Comparison of ENCODE assay signal across 16 cellular contexts in genomic region chr6:169923468-169924464, GRCh38.
DNase-seq lines count a peak whose midpoint lies in the region; ATAC-seq and TF ChIP-seq lines count a peak whose summit lies in the region.
"Had no signal": no experiment of that assay in that cellular context is flagged by ENCODE, and none has a peak within 500 bp of the region (broad histone marks: within the 10 kb centered on the region; RNA-seq: fewer than 3 reads in every experiment).

No MANE protein-coding gene starts in this region.

- POLR2A ChIA-PET in IMR-90 (lab: Charles Lee; ENCODE audit: unreplicated experiment) = no interaction called here

- no peak overlapping the region for H2AK5ac ChIP-seq in IMR-90 (ENCODE audit: low read depth, low read length)

- WGBS in IMR-90 (ENCODE audit: extremely low coverage in 2 of 2, insufficient read length in 1 of 2), 2 experiments = 67% methylated on average over 6 of the region's 6 CpGs; no CpG with 5 or more reads in 1 of the 2 experiments

- peaks cover 15% of the 10 kb centered on the region for H3K27me3 Mint-ChIP-seq in activated T-cell treated with anti-CD3 and anti-CD28 coated beads, Interleukin-2, amount 50 U/mL, for 72 hours (ENCODE audit: low read depth)
- H3K27me3 Mint-ChIP-seq in immature natural killer cell (ENCODE audit: low read depth in 3 of 3) = peaks cover 12 to 23% (median 16%) of the 10 kb centered on the region in 3 donors

- no peak overlapping the region for H3K18ac ChIP-seq in IMR-90 (ENCODE audit: low read depth, low read length)

- no peak overlapping the region for H3K27ac ChIP-seq in IMR-90 (ENCODE audit: insufficient read depth, low read length)
- H3K27ac ChIP-seq: HL-60 had no signal

- H3K4me1 ChIP-seq in IMR-90 (ENCODE audit: control insufficient read depth, insufficient read depth, low read length) = no peaks in the 10 kb centered on the region

- dilution Hi-C loops in IMR-90 (cut with HindIII; ENCODE audit: low sequenced_read_pairs, unreplicated experiment) = no loop called here

- no peak overlapping the region for H4K8ac ChIP-seq in IMR-90 (ENCODE audit: low read depth in 2 of 2, low read length in 2 of 2)

- no peak overlapping the region for H3K4me3 Mint-ChIP-seq in activated T-cell treated with anti-CD3 and anti-CD28 coated beads, Interleukin-2, amount 50 U/mL, for 72 hours
- no peak overlapping the region for H3K4me3 Mint-ChIP-seq in immature natural killer cell
- H3K4me3 Mint-ChIP-seq: B cell; CD4-positive, alpha-beta T cell had no signal

- no peak overlapping the region for H2AK9ac ChIP-seq in IMR-90 (replicated peaks; ENCODE audit: low read depth, low read length, poor library complexity)

- TF ChIP-seq RAD21 in IMR-90 (IDR thresholded peaks at IDR 0.05; ENCODE audit: low read length) = no peak

- H3K4ac ChIP-seq in IMR-90 (ENCODE audit: low read depth, low read length) = no peak overlapping the region

- peak overlapping the region; percentile 19 for H2BK5ac ChIP-seq in IMR-90 (ENCODE audit: low read depth, low read length, poor library complexity, severe bottlenecking)

- H3K36me3 ChIP-seq in IMR-90 (ENCODE audit: control insufficient read depth, insufficient read depth, low read length) = no peaks in the 10 kb centered on the region

- H3K4me3 ChIP-seq in IMR-90 (ENCODE audit: insufficient read depth, low read depth, low read length) = no peak overlapping the region

- peak; percentile 26 to 65 for ATAC-seq in activated T-cell treated with anti-CD3 and anti-CD28 coated beads, Interleukin-2, amount 50 U/mL, for 72 hours (replicated peaks in 1 of 2)
- ATAC-seq in IMR-90 (ENCODE audit: low read depth) (no peak), GM19328 (IDR thresholded peaks at IDR 0.05; ENCODE audit: unreplicated experiment) (no peak), HG03280 (IDR thresholded peaks at IDR 0.05; ENCODE audit: unreplicated experiment) (no peak)
- ATAC-seq: HCT116 had no signal

- peaks cover under 1 to 3% of the 10 kb centered on the region in 2 donors for H3K36me3 Mint-ChIP-seq in activated T-cell treated with anti-CD3 and anti-CD28 coated beads, Interleukin-2, amount 50 U/mL, for 72 hours (ENCODE audit: insufficient read depth in 2 of 2)
- H3K36me3 Mint-ChIP-seq in immature natural killer cell = peaks cover 0 to 5% (median 4%) of the 10 kb centered on the region in 3 donors

- no peaks in the 10 kb centered on the region for H3K9me1 ChIP-seq in IMR-90 (ENCODE audit: insufficient read depth, low read length)

- H3K14ac ChIP-seq in IMR-90 (replicated peaks; ENCODE audit: low read depth, low read length) = no peak overlapping the region

- H2BK20ac ChIP-seq in IMR-90 (ENCODE audit: low read depth, low read length) = no peak overlapping the region

- no peaks in the 10 kb centered on the region for H4K20me1 ChIP-seq in IMR-90 (ENCODE audit: insufficient read depth, low read length)

- H3K27me3 ChIP-seq in IMR-90 (ENCODE audit: control insufficient read depth, insufficient read depth, low read length) = no peaks in the 10 kb centered on the region

- H2BK15ac ChIP-seq in IMR-90 (ENCODE audit: low read depth, low read length) = no peak overlapping the region

- no peaks in the 10 kb centered on the region for H3K79me1 ChIP-seq in IMR-90 (ENCODE audit: low read depth in 1 of 2, low read length in 2 of 2)

- no peak overlapping the region for H2BK120ac ChIP-seq in IMR-90 (ENCODE audit: low read depth, low read length)

- intact Hi-C loops in IMR-90 (cut with micrococcal nuclease) = no loop called here

- no peak overlapping the region for H4K91ac ChIP-seq in IMR-90 (ENCODE audit: insufficient read depth, low read depth, low read length)

- H3K23ac ChIP-seq in IMR-90 (ENCODE audit: low read depth, low read length) = no peak overlapping the region

- DNase-seq in activated T-cell treated with anti-CD3 and anti-CD28 coated beads, Interleukin-2, amount 50 U/mL, for 72 hours = no peak
- DNase-seq in activated T-cell treated with anti-CD3 and anti-CD28 coated beads, Interleukin-2, amount 50 U/mL, for 48 hours = no peak
- DNase-seq in IMR-90 (no peak), immature natural killer cell (peak in 2 of 3 donors; percentile 37 to 40), NCI-H69 (lab: John Stamatoyannopoulos, UW) (no peak)
- DNase-seq: 8988T; C1 segment of cervical spinal cord; CD4-positive, alpha-beta T cell; DMS79 treated with DMSO at 0.1 percent for 48 hours; EL; KG1 had no signal

- H3K4me2 ChIP-seq in IMR-90 (ENCODE audit: low read depth, low read length) = no peak overlapping the region

- peaks cover 49% of the 10 kb centered on the region for H3K9me3 ChIP-seq in IMR-90 (ENCODE audit: control insufficient read depth, insufficient read depth, low read length)

- peaks cover 4 to 5% of the 10 kb centered on the region in 2 donors for H3K9me3 Mint-ChIP-seq in activated T-cell treated with anti-CD3 and anti-CD28 coated beads, Interleukin-2, amount 50 U/mL, for 72 hours
- peaks cover 0 to 5% (median 0%) of the 10 kb centered on the region in 6 donors for H3K9me3 Mint-ChIP-seq in immature natural killer cell
- H3K9me3 Mint-ChIP-seq: CD4-positive, alpha-beta T cell had no signal

- CTCF ChIA-PET in IMR-90 (lab: Yijun Ruan, JAX) = no interaction called here

- H3K9ac ChIP-seq in IMR-90 (ENCODE audit: low read depth, low read length) = no peak overlapping the region

- H3K56ac ChIP-seq in IMR-90 (ENCODE audit: extremely low read depth, insufficient read depth, low read length) = no peak overlapping the region

- no peak overlapping the region for H4K5ac ChIP-seq in IMR-90 (ENCODE audit: low read depth, low read length)

- peaks cover 5% of the 10 kb centered on the region for H3K4me1 Mint-ChIP-seq in activated T-cell treated with anti-CD3 and anti-CD28 coated beads, Interleukin-2, amount 50 U/mL, for 72 hours (ENCODE audit: low read depth)
- H3K4me1 Mint-ChIP-seq in immature natural killer cell = peaks cover 12 to 14% of the 10 kb centered on the region in 2 donors
- H3K4me1 Mint-ChIP-seq: B cell had no signal

- no peak for TF ChIP-seq CTCF in IMR-90 (conservative IDR thresholded peaks at IDR 0.05; ENCODE audit: low read depth, low read length)

- BruUV-seq in IMR-90 (replicated peaks; lab: Mats Ljungman, UMichigan) = no TSS peak

- in situ Hi-C loops in IMR-90 (cut with MboI; ENCODE audit: low sequenced_read_pairs) = no loop called here

- no peak overlapping the region for H2AFZ ChIP-seq in IMR-90 (replicated peaks; ENCODE audit: low read length, poor library complexity)

- TF ChIP-seq POLR2A in IMR-90 (IDR thresholded peaks at IDR 0.05; ENCODE audit: low read depth, low read length) = no peak

- H3K27ac Mint-ChIP-seq in activated T-cell treated with anti-CD3 and anti-CD28 coated beads, Interleukin-2, amount 50 U/mL, for 72 hours = no peak overlapping the region
- H3K27ac Mint-ChIP-seq in immature natural killer cell = no peak overlapping the region
- H3K27ac Mint-ChIP-seq: B cell; CD4-positive, alpha-beta T cell had no signal

TF ChIP-seq in IMR-90, 13 proteins besides CTCF, POLR2A, EP300 and RAD21:
- TF ChIP-seq CHD1 (IDR thresholded peaks at IDR 0.05; ENCODE audit: low read depth, low read length) (no peak), CEBPB (IDR thresholded peaks at IDR 0.05; ENCODE audit: low read depth, low read length) (no peak), RCOR1 (IDR thresholded peaks at IDR 0.05; ENCODE audit: insufficient replicate concordance, low read length) (no peak)

Comparison
In these comparisons a context has a peak if more than half of its experiments do, and no peak if none do; other contexts are left out.
1. ATAC-seq: peak in activated T-cell treated with anti-CD3 and anti-CD28 coated beads, Interleukin-2, amount 50 U/mL, for 72 hours (2 of 2); none in IMR-90 (single experiment), GM19328 (single experiment) and HG03280 (single experiment).
2. DNase-seq: peak in immature natural killer cell (2 of 3); none in activated T-cell treated with anti-CD3 and anti-CD28 coated beads, Interleukin-2, amount 50 U/mL, for 72 hours (0 of 2), activated T-cell treated with anti-CD3 and anti-CD28 coated beads, Interleukin-2, amount 50 U/mL, for 48 hours (0 of 2), IMR-90 (single experiment) and NCI-H69 (single experiment).